In genomic region chr11:70026726-70027125, GRCh38 we compare ENCODE assay signal across 36 cellular contexts. TPM values are rescaled to one million over a fixed set of nuclear protein-coding genes. Genes with fewer than 3 reads are reported as not detected.
"Had no signal": no experiment of that assay in that cellular context is flagged by ENCODE, and none has a peak within 500 bp of the region (broad histone marks: within the 10 kb centered on the region; RNA-seq: fewer than 3 reads in every experiment).

No MANE protein-coding gene starts in this region.

- H3K4me1 Mint-ChIP-seq: activated CD4-positive, alpha-beta memory T cell treated with anti-CD3 and anti-CD28 coated beads, Interleukin-2, amount 10 ng/mL, durations not matched to agents 7 days and 5 days; activated CD4-positive, alpha-beta T cell treated with anti-CD3 and anti-CD28 coated beads for 36 hours; activated CD4-positive, alpha-beta T cell treated with anti-CD3 and anti-CD28 coated beads, Interleukin-2, amount 10 ng/mL, durations not matched to agents 7 days and 5 days; activated naive CD4-positive, alpha-beta T cell treated with anti-CD3 and anti-CD28 coated beads, Interleukin-2, amount 10 ng/mL, durations not matched to agents 7 days and 5 days; activated naive CD8-positive, alpha-beta T cell treated with anti-CD3 and anti-CD28 coated beads, Interleukin-2, amount 10 ng/mL, durations not matched to agents 7 days and 5 days; T-helper 17 cell had no signal

- ATAC-seq: activated CD4-positive, alpha-beta T cell treated with anti-CD3 and anti-CD28 coated beads for 36 hours; activated naive CD4-positive, alpha-beta T cell treated with anti-CD3 and anti-CD28 coated beads, Interleukin-2, amount 50 U/mL, for 72 hours; activated T-cell treated with anti-CD3 and anti-CD28 coated beads, Interleukin-2, amount 50 U/mL, for 72 hours; effector memory CD8-positive, alpha-beta T cell; gastroesophageal sphincter; T-helper 17 cell had no signal

- FAIRE-seq: endometrium, endothelial cell of umbilical vein had no signal

- H3K36me3 Mint-ChIP-seq: activated naive CD4-positive, alpha-beta T cell treated with anti-CD3 and anti-CD28 coated beads, Interleukin-2, amount 10 ng/mL, durations not matched to agents 7 days and 5 days; activated naive CD4-positive, alpha-beta T cell treated with anti-CD3 and anti-CD28 coated beads, Interleukin-2, amount 50 U/mL, for 72 hours; activated naive CD8-positive, alpha-beta T cell treated with anti-CD3 and anti-CD28 coated beads, Interleukin-2, amount 10 ng/mL, durations not matched to agents 7 days and 5 days; brain had no signal

- H3K27ac ChIP-seq: ascending aorta, breast epithelium, colonic mucosa, dorsolateral prefrontal cortex, epithelial cell of prostate, esophagus squamous epithelium, gastroesophageal sphincter had no signal

- H3K27me3 Mint-ChIP-seq: activated CD4-positive, alpha-beta memory T cell treated with anti-CD3 and anti-CD28 coated beads, Interleukin-2, amount 10 ng/mL, durations not matched to agents 7 days and 5 days; activated CD4-positive, alpha-beta T cell treated with anti-CD3 and anti-CD28 coated beads for 36 hours; activated CD4-positive, alpha-beta T cell treated with anti-CD3 and anti-CD28 coated beads, Interleukin-2, amount 10 ng/mL, durations not matched to agents 7 days and 5 days; activated naive CD8-positive, alpha-beta T cell treated with anti-CD3 and anti-CD28 coated beads, Interleukin-2, amount 10 ng/mL, durations not matched to agents 7 days and 5 days; activated T-cell treated with anti-CD3 and anti-CD28 coated beads, Interleukin-2, amount 50 U/mL, for 24 hours; brain; dendritic cell treated with granulocyte-macrophage colony-stimulating factor and Interleukin-4, amounts not matched to agents 40 ng/mL and 50 ng/mL, for 4 days had no signal

- H3K27ac Mint-ChIP-seq: activated CD4-positive, alpha-beta memory T cell treated with anti-CD3 and anti-CD28 coated beads, Interleukin-2, amount 10 ng/mL, durations not matched to agents 7 days and 5 days; activated CD4-positive, alpha-beta T cell treated with anti-CD3 and anti-CD28 coated beads for 36 hours; activated CD4-positive, alpha-beta T cell treated with anti-CD3 and anti-CD28 coated beads, Interleukin-2, amount 10 ng/mL, durations not matched to agents 7 days and 5 days; activated naive CD4-positive, alpha-beta T cell treated with anti-CD3 and anti-CD28 coated beads, Interleukin-2, amount 10 ng/mL, durations not matched to agents 7 days and 5 days; activated naive CD4-positive, alpha-beta T cell treated with anti-CD3 and anti-CD28 coated beads, Interleukin-2, amount 50 U/mL, for 72 hours; activated naive CD8-positive, alpha-beta T cell treated with anti-CD3 and anti-CD28 coated beads, Interleukin-2, amount 10 ng/mL, durations not matched to agents 7 days and 5 days; activated T-cell treated with anti-CD3 and anti-CD28 coated beads, Interleukin-2, amount 50 U/mL, for 24 hours; activated T-cell treated with anti-CD3 and anti-CD28 coated beads, Interleukin-2, amount 50 U/mL, for 72 hours; brain; dendritic cell treated with granulocyte-macrophage colony-stimulating factor and Interleukin-4, amounts not matched to agents 40 ng/mL and 50 ng/mL, for 4 days; effector memory CD8-positive, alpha-beta T cell; T-helper 17 cell; T-helper 2 cell treated with Interferon-gamma antibody and Interleukin-4, amounts not matched to agents 5 μg/mL and 100 μg/mL, for 36 hours had no signal

- DNase-seq: activated CD4-positive, alpha-beta memory T cell treated with anti-CD3 and anti-CD28 coated beads, Interleukin-2, amount 10 ng/mL, durations not matched to agents 7 days and 5 days; activated CD4-positive, alpha-beta T cell treated with anti-CD3 and anti-CD28 coated beads for 36 hours; activated CD4-positive, alpha-beta T cell treated with anti-CD3 and anti-CD28 coated beads, Interleukin-2, amount 10 ng/mL, durations not matched to agents 7 days and 5 days; activated CD4-positive, alpha-beta T cell treated with anti-CD3 and anti-CD28 coated beads, Interleukin-2, amount 50 U/mL, for 4 hours; activated CD4-positive, CD25-positive, alpha-beta regulatory T cell; activated CD4-positive, CD25-positive, alpha-beta regulatory T cell treated with anti-CD3 and anti-CD28 coated beads, Interleukin-2, amount 50 U/mL, for 72 hours; activated CD8-positive, alpha-beta memory T cell treated with anti-CD3 and anti-CD28 coated beads, Interleukin-2, amount 50 U/mL, for 48 hours; activated gamma-delta T cell; activated naive CD4-positive, alpha-beta T cell; activated naive CD4-positive, alpha-beta T cell treated with anti-CD3 and anti-CD28 coated beads, Interleukin-2, amount 10 ng/mL, durations not matched to agents 7 days and 5 days; activated naive CD8-positive, alpha-beta T cell treated with anti-CD3 and anti-CD28 coated beads, Interleukin-2, amount 10 ng/mL, durations not matched to agents 7 days and 5 days; activated T-cell treated with anti-CD3 and anti-CD28 coated beads for 4 hours; activated T-cell treated with anti-CD3 and anti-CD28 coated beads, Interleukin-2, amount 50 U/mL, for 24 hours; activated T-cell treated with anti-CD3 and anti-CD28 coated beads, Interleukin-2, amount 50 U/mL, for 72 hours; central memory CD4-positive, alpha-beta T cell; cerebellar nuclear complex; colonic mucosa; dorsolateral prefrontal cortex; effector CD4-positive, alpha-beta T cell; effector memory CD8-positive, alpha-beta T cell; esophagus squamous epithelium; foreskin melanocyte; T-helper 1 cell; T-helper 17 cell; T1000 had no signal

- H3K9me3 Mint-ChIP-seq: activated CD4-positive, alpha-beta memory T cell treated with anti-CD3 and anti-CD28 coated beads, Interleukin-2, amount 10 ng/mL, durations not matched to agents 7 days and 5 days; activated CD4-positive, alpha-beta T cell treated with anti-CD3 and anti-CD28 coated beads, Interleukin-2, amount 10 ng/mL, durations not matched to agents 7 days and 5 days; activated naive CD4-positive, alpha-beta T cell treated with anti-CD3 and anti-CD28 coated beads, Interleukin-2, amount 10 ng/mL, durations not matched to agents 7 days and 5 days; activated naive CD4-positive, alpha-beta T cell treated with anti-CD3 and anti-CD28 coated beads, Interleukin-2, amount 50 U/mL, for 72 hours; activated naive CD8-positive, alpha-beta T cell treated with anti-CD3 and anti-CD28 coated beads, Interleukin-2, amount 10 ng/mL, durations not matched to agents 7 days and 5 days; activated T-cell treated with anti-CD3 and anti-CD28 coated beads, Interleukin-2, amount 50 U/mL, for 24 hours; dendritic cell treated with granulocyte-macrophage colony-stimulating factor and Interleukin-4, amounts not matched to agents 40 ng/mL and 50 ng/mL, for 4 days; effector memory CD8-positive, alpha-beta T cell; T-helper 2 cell treated with Interferon-gamma antibody and Interleukin-4, amounts not matched to agents 5 μg/mL and 100 μg/mL, for 36 hours had no signal

- H3K4me3 Mint-ChIP-seq: activated CD4-positive, alpha-beta memory T cell treated with anti-CD3 and anti-CD28 coated beads, Interleukin-2, amount 10 ng/mL, durations not matched to agents 7 days and 5 days; activated CD4-positive, alpha-beta T cell treated with anti-CD3 and anti-CD28 coated beads for 36 hours; activated CD4-positive, alpha-beta T cell treated with anti-CD3 and anti-CD28 coated beads, Interleukin-2, amount 10 ng/mL, durations not matched to agents 7 days and 5 days; activated naive CD4-positive, alpha-beta T cell treated with anti-CD3 and anti-CD28 coated beads, Interleukin-2, amount 10 ng/mL, durations not matched to agents 7 days and 5 days; activated naive CD8-positive, alpha-beta T cell treated with anti-CD3 and anti-CD28 coated beads, Interleukin-2, amount 10 ng/mL, durations not matched to agents 7 days and 5 days; activated T-cell treated with anti-CD3 and anti-CD28 coated beads, Interleukin-2, amount 50 U/mL, for 24 hours; activated T-cell treated with anti-CD3 and anti-CD28 coated beads, Interleukin-2, amount 50 U/mL, for 72 hours; brain; dendritic cell treated with granulocyte-macrophage colony-stimulating factor and Interleukin-4, amounts not matched to agents 40 ng/mL and 50 ng/mL, for 4 days; effector memory CD8-positive, alpha-beta T cell; T-helper 17 cell; T-helper 2 cell treated with Interferon-gamma antibody and Interleukin-4, amounts not matched to agents 5 μg/mL and 100 μg/mL, for 36 hours had no signal

RNA-seq across cellular contexts. Expression of gene ANO1, which starts 51.4 kb away (rescaled TPM):
- total RNA-seq: activated CD4-positive, alpha-beta memory T cell treated with anti-CD3 and anti-CD28 coated beads, Interleukin-2, amount 10 ng/mL, durations not matched to agents 7 days and 5 days; activated CD4-positive, alpha-beta T cell treated with anti-CD3 and anti-CD28 coated beads for 36 hours; activated CD4-positive, alpha-beta T cell treated with anti-CD3 and anti-CD28 coated beads, Interleukin-2, amount 10 ng/mL, durations not matched to agents 7 days and 5 days; activated naive CD8-positive, alpha-beta T cell treated with anti-CD3 and anti-CD28 coated beads, Interleukin-2, amount 10 ng/mL, durations not matched to agents 7 days and 5 days; activated T-cell treated with anti-CD3 and anti-CD28 coated beads, Interleukin-2, amount 50 U/mL, for 72 hours; fibroblast of villous mesenchyme had no signal
